In the genomic region with DNA sequence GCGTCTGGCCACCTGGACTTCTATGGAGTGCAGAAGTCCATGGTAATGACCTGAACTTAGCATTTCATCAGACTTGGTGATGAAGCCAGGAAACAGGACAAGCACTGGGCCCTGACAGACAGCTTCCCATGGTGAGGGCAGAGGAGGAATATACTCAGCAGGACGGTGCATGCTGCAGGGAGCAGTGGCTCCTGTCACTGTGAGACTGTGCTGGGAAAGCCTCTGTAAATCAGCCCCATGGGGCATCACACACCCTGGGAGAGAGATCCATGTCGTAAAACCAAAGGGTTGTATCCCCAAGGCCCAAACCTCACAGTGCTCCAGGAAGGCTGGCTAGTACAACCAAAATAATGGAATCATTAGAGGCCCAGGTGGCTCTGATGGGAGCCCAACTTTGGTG, we compare ENCODE assay signal across 35 cellular contexts. TPM values are rescaled to one million over a fixed set of nuclear protein-coding genes. Genes with fewer than 3 reads are reported as not detected.
"Had no signal": no experiment of that assay in that cellular context is flagged by ENCODE, and none has a peak within 500 bp of the region (broad histone marks: within the 10 kb centered on the region; RNA-seq: fewer than 3 reads in every experiment).

No MANE protein-coding gene starts in this region.

- H3K27ac Mint-ChIP-seq: activated CD4-positive, alpha-beta memory T cell treated with anti-CD3 and anti-CD28 coated beads for 36 hours; activated CD4-positive, alpha-beta T cell treated with anti-CD3 and anti-CD28 coated beads for 36 hours; activated CD4-positive, alpha-beta T cell treated with anti-CD3 and anti-CD28 coated beads, Interleukin-2, amount 10 ng/mL, durations not matched to agents 24 days and 14 days; activated CD8-positive, alpha-beta memory T cell treated with anti-CD3 and anti-CD28 coated beads, Interleukin-2, amount 10 ng/mL, durations not matched to agents 7 days and 5 days; activated CD8-positive, alpha-beta T cell treated with anti-CD3 and anti-CD28 coated beads, Interleukin-2, amount 10 ng/mL, durations not matched to agents 7 days and 5 days; activated naive CD4-positive, alpha-beta T cell treated with anti-CD3 and anti-CD28 coated beads, Interleukin-2, amount 10 ng/mL, durations not matched to agents 7 days and 5 days; activated naive CD4-positive, alpha-beta T cell treated with anti-CD3 and anti-CD28 coated beads, Interleukin-2, amount 50 U/mL, for 72 hours; activated naive CD8-positive, alpha-beta T cell treated with anti-CD3 and anti-CD28 coated beads, Interleukin-2, amount 10 ng/mL, durations not matched to agents 7 days and 5 days; activated T-helper 1 cell treated with anti-CD3 and anti-CD28 coated beads, Interleukin-12 subunit alpha, Interleukin-12 subunit beta, Interleukin-2, Interleukin-4 antibody, amounts not matched to agents 30 ng/mL and 10 ng/mL and 1 ng/mL, durations not matched to agents 14 hours and 24 hours and 36 hours; activated T-helper 2 cell treated with anti-CD3 and anti-CD28 coated beads, Interferon-gamma antibody, Interleukin-2, Interleukin-4, amounts not matched to agents 10 μg/mL and 5 μg/mL and 100 μg/mL, durations not matched to agents 14 hours and 24 hours and 36 hours; T-helper 1 cell treated with Interleukin-12 subunit alpha and Interleukin-12 subunit beta and Interleukin-4 antibody, amounts not matched to agents 30 μg/mL and 1 μg/mL, for 36 hours had no signal

- H3K9me3 Mint-ChIP-seq: activated CD4-positive, alpha-beta memory T cell treated with anti-CD3 and anti-CD28 coated beads for 36 hours; activated T-helper 1 cell treated with anti-CD3 and anti-CD28 coated beads, Interleukin-12 subunit alpha, Interleukin-12 subunit beta, Interleukin-2, Interleukin-4 antibody, amounts not matched to agents 30 ng/mL and 10 ng/mL and 1 ng/mL, durations not matched to agents 14 hours and 24 hours and 36 hours; effector memory CD8-positive, alpha-beta T cell had no signal

- H3K36me3 ChIP-seq: brain microvascular endothelial cell, esophagus muscularis mucosa, gastrocnemius medialis, heart left ventricle had no signal

- H3K27me3 ChIP-seq: brain microvascular endothelial cell, esophagus muscularis mucosa, foreskin keratinocyte, gastrocnemius medialis, heart left ventricle had no signal

- H3K27ac ChIP-seq: brain microvascular endothelial cell, esophagus muscularis mucosa, foreskin keratinocyte, gastrocnemius medialis, heart left ventricle had no signal

- FAIRE-seq: colon had no signal

- ATAC-seq: activated CD4-positive, alpha-beta T cell treated with anti-CD3 and anti-CD28 coated beads for 36 hours; activated CD8-positive, alpha-beta memory T cell treated with anti-CD3 and anti-CD28 coated beads, Interleukin-2, amount 10 ng/mL, durations not matched to agents 7 days and 5 days; activated CD8-positive, alpha-beta T cell treated with anti-CD3 and anti-CD28 coated beads, Interleukin-2, amount 10 ng/mL, durations not matched to agents 7 days and 5 days; activated naive CD4-positive, alpha-beta T cell treated with anti-CD3 and anti-CD28 coated beads, Interleukin-2, amount 50 U/mL, for 72 hours; effector memory CD8-positive, alpha-beta T cell; foreskin keratinocyte; gastrocnemius medialis; heart left ventricle had no signal

- H3K36me3 Mint-ChIP-seq: activated CD4-positive, alpha-beta memory T cell treated with anti-CD3 and anti-CD28 coated beads for 36 hours had no signal

- H3K4me3 Mint-ChIP-seq: activated CD4-positive, alpha-beta memory T cell treated with anti-CD3 and anti-CD28 coated beads for 36 hours; activated CD4-positive, alpha-beta T cell treated with anti-CD3 and anti-CD28 coated beads for 36 hours; activated CD4-positive, alpha-beta T cell treated with anti-CD3 and anti-CD28 coated beads, Interleukin-2, amount 10 ng/mL, durations not matched to agents 24 days and 14 days; activated CD8-positive, alpha-beta memory T cell treated with anti-CD3 and anti-CD28 coated beads, Interleukin-2, amount 10 ng/mL, durations not matched to agents 7 days and 5 days; activated CD8-positive, alpha-beta T cell treated with anti-CD3 and anti-CD28 coated beads, Interleukin-2, amount 10 ng/mL, durations not matched to agents 7 days and 5 days; activated naive CD4-positive, alpha-beta T cell treated with anti-CD3 and anti-CD28 coated beads, Interleukin-2, amount 10 ng/mL, durations not matched to agents 7 days and 5 days; activated naive CD8-positive, alpha-beta T cell treated with anti-CD3 and anti-CD28 coated beads, Interleukin-2, amount 10 ng/mL, durations not matched to agents 7 days and 5 days; activated T-helper 1 cell treated with anti-CD3 and anti-CD28 coated beads, Interleukin-12 subunit alpha, Interleukin-12 subunit beta, Interleukin-2, Interleukin-4 antibody, amounts not matched to agents 30 ng/mL and 10 ng/mL and 1 ng/mL, durations not matched to agents 14 hours and 24 hours and 36 hours; effector memory CD8-positive, alpha-beta T cell; T-helper 1 cell treated with Interleukin-12 subunit alpha and Interleukin-12 subunit beta and Interleukin-4 antibody, amounts not matched to agents 30 μg/mL and 1 μg/mL, for 36 hours had no signal

- H3K27me3 Mint-ChIP-seq: activated CD4-positive, alpha-beta memory T cell treated with anti-CD3 and anti-CD28 coated beads for 36 hours had no signal

- H3K4me3 ChIP-seq: esophagus muscularis mucosa, gastrocnemius medialis, heart left ventricle had no signal

- H3K4me1 ChIP-seq: gastrocnemius medialis had no signal

- H3K9me3 ChIP-seq: esophagus muscularis mucosa, gastrocnemius medialis, heart left ventricle had no signal

- DNase-seq: activated CD4-positive, alpha-beta memory T cell treated with anti-CD3 and anti-CD28 coated beads for 36 hours; activated CD4-positive, alpha-beta T cell treated with anti-CD3 and anti-CD28 coated beads for 36 hours; activated CD4-positive, alpha-beta T cell treated with anti-CD3 and anti-CD28 coated beads, Interleukin-2, amount 10 ng/mL, durations not matched to agents 24 days and 14 days; activated CD4-positive, CD25-positive, alpha-beta regulatory T cell; activated CD4-positive, CD25-positive, alpha-beta regulatory T cell treated with anti-CD3 and anti-CD28 coated beads, Interleukin-2, amount 50 U/mL, for 72 hours; activated CD8-positive, alpha-beta memory T cell treated with anti-CD3 and anti-CD28 coated beads, Interleukin-2, amount 10 ng/mL, durations not matched to agents 7 days and 5 days; activated CD8-positive, alpha-beta memory T cell treated with anti-CD3 and anti-CD28 coated beads, Interleukin-2, amount 50 U/mL, for 4 hours; activated CD8-positive, alpha-beta T cell treated with anti-CD3 and anti-CD28 coated beads, Interleukin-2, amount 10 ng/mL, durations not matched to agents 7 days and 5 days; activated effector memory CD4-positive, alpha-beta T cell treated with anti-CD3 and anti-CD28 coated beads, Interleukin-2, amount 50 U/mL, for 16 hours; activated naive CD4-positive, alpha-beta T cell; activated naive CD4-positive, alpha-beta T cell treated with anti-CD3 and anti-CD28 coated beads, Interleukin-2, amount 10 ng/mL, durations not matched to agents 7 days and 5 days; activated naive CD8-positive, alpha-beta T cell treated with anti-CD3 and anti-CD28 coated beads, Interleukin-2, amount 10 ng/mL, durations not matched to agents 7 days and 5 days; activated T-cell treated with anti-CD3 and anti-CD28 coated beads, Interleukin-2, amount 50 U/mL, for 1 hour; activated T-cell treated with anti-CD3 and anti-CD28 coated beads, Interleukin-2, amount 50 U/mL, for 48 hours; anterior cingulate cortex; brain microvascular endothelial cell; caudate nucleus; cortex of kidney; dermis blood vessel endothelial cell; effector CD4-positive, alpha-beta T cell; effector memory CD8-positive, alpha-beta T cell; erythroblast; foreskin keratinocyte; gastrocnemius medialis; glutamatergic neuron; heart left ventricle had no signal

RNA-seq across cellular contexts. Expression of a gene that starts 58.7 kb away (rescaled TPM):
- total RNA-seq: activated CD4-positive, alpha-beta memory T cell treated with anti-CD3 and anti-CD28 coated beads for 36 hours; activated CD4-positive, alpha-beta T cell treated with anti-CD3 and anti-CD28 coated beads for 36 hours; activated CD4-positive, alpha-beta T cell treated with anti-CD3 and anti-CD28 coated beads, Interleukin-2, amount 10 ng/mL, durations not matched to agents 24 days and 14 days; activated CD8-positive, alpha-beta memory T cell treated with anti-CD3 and anti-CD28 coated beads for 36 hours; activated CD8-positive, alpha-beta memory T cell treated with anti-CD3 and anti-CD28 coated beads, Interleukin-2, amount 10 ng/mL, durations not matched to agents 7 days and 5 days; activated CD8-positive, alpha-beta T cell treated with anti-CD3 and anti-CD28 coated beads, Interleukin-2, amount 10 ng/mL, durations not matched to agents 7 days and 5 days; activated naive CD4-positive, alpha-beta T cell treated with anti-CD3 and anti-CD28 coated beads, Interleukin-2, amount 50 U/mL, for 72 hours; activated naive CD8-positive, alpha-beta T cell treated with anti-CD3 and anti-CD28 coated beads, Interleukin-2, amount 10 ng/mL, durations not matched to agents 7 days and 5 days; activated T-helper 1 cell treated with anti-CD3 and anti-CD28 coated beads, Interleukin-12 subunit alpha, Interleukin-12 subunit beta, Interleukin-2, Interleukin-4 antibody, amounts not matched to agents 30 ng/mL and 10 ng/mL and 1 ng/mL, durations not matched to agents 14 hours and 24 hours and 36 hours; activated T-helper 2 cell treated with anti-CD3 and anti-CD28 coated beads, Interferon-gamma antibody, Interleukin-2, Interleukin-4, amounts not matched to agents 10 μg/mL and 5 μg/mL and 100 μg/mL, durations not matched to agents 14 hours and 24 hours and 36 hours; astrocyte; chondrocyte; esophagus muscularis mucosa; foreskin keratinocyte; gastrocnemius medialis had no signal
- polyA plus RNA-seq: foreskin keratinocyte, heart left ventricle had no signal
